Comparison of ENCODE assay signal across 32 cellular contexts in genomic region chr20:19495905-19496703, GRCh38.
A peak's percentile ranks its signal among the peaks of the same experiment; 100 is the strongest.
DNase-seq lines count a peak whose midpoint lies in the region; ATAC-seq, FAIRE-seq and TF ChIP-seq lines count a peak whose summit lies in the region.
"Had no signal": no experiment of that assay in that cellular context is flagged by ENCODE, and none has a peak within 500 bp of the region (broad histone marks: within the 10 kb centered on the region; RNA-seq: fewer than 3 reads in every experiment).

No MANE protein-coding gene starts in this region.

- no peaks in the 10 kb centered on the region for H3K36me3 Mint-ChIP-seq in activated CD8-positive, alpha-beta T cell treated with anti-CD3 and anti-CD28 coated beads for 36 hours (ENCODE audit: low read depth)
- H3K36me3 Mint-ChIP-seq: activated CD8-positive, alpha-beta memory T cell treated with anti-CD3 and anti-CD28 coated beads, Interleukin-2, amount 10 ng/mL, durations not matched to agents 7 days and 5 days; activated naive CD4-positive, alpha-beta T cell treated with anti-CD3 and anti-CD28 coated beads, Interleukin-2, amount 50 U/mL, for 72 hours; brain; natural killer cell; T-cell had no signal

- no peaks in the 10 kb centered on the region for H3K9me3 Mint-ChIP-seq in activated CD8-positive, alpha-beta T cell treated with anti-CD3 and anti-CD28 coated beads for 36 hours
- H3K9me3 Mint-ChIP-seq: activated CD4-positive, alpha-beta T cell treated with anti-CD3 and anti-CD28 coated beads, Interleukin-2, amount 10 ng/mL, durations not matched to agents 24 days and 14 days; activated T-helper 1 cell treated with anti-CD3 and anti-CD28 coated beads, Interleukin-12 subunit alpha, Interleukin-12 subunit beta, Interleukin-2, Interleukin-4 antibody, amounts not matched to agents 30 ng/mL and 10 ng/mL and 1 ng/mL, durations not matched to agents 14 hours and 24 hours and 36 hours; CD4-positive, alpha-beta T cell; endodermal cell; natural killer cell; T-cell had no signal

- no peak for FAIRE-seq in urothelium cell line (lab: Jason Lieb, UNC)
- FAIRE-seq: colon, GM12878 had no signal

- H3K27ac Mint-ChIP-seq in activated CD8-positive, alpha-beta T cell treated with anti-CD3 and anti-CD28 coated beads for 36 hours: no peak overlapping the region
- H3K27ac Mint-ChIP-seq: activated CD4-positive, alpha-beta T cell treated with anti-CD3 and anti-CD28 coated beads, Interleukin-2, amount 10 ng/mL, durations not matched to agents 24 days and 14 days; activated CD8-positive, alpha-beta memory T cell treated with anti-CD3 and anti-CD28 coated beads, Interleukin-2, amount 10 ng/mL, durations not matched to agents 7 days and 5 days; activated naive CD4-positive, alpha-beta T cell treated with anti-CD3 and anti-CD28 coated beads, Interleukin-2, amount 50 U/mL, for 72 hours; activated T-helper 1 cell treated with anti-CD3 and anti-CD28 coated beads, Interleukin-12 subunit alpha, Interleukin-12 subunit beta, Interleukin-2, Interleukin-4 antibody, amounts not matched to agents 30 ng/mL and 10 ng/mL and 1 ng/mL, durations not matched to agents 14 hours and 24 hours and 36 hours; brain; CD4-positive, alpha-beta T cell; endodermal cell; natural killer cell; T-cell had no signal

- H3K4me1 ChIP-seq in BE2C: no peaks in the 10 kb centered on the region
- H3K4me1 ChIP-seq: upper lobe of right lung had no signal

- DNase-seq in AG20443 (ENCODE audit: low spot score) (peak; percentile 60), HS-27A (ENCODE audit: low read depth) (peak; percentile 49), choroid plexus epithelial cell (ENCODE audit: low read depth) (peak; percentile 2), posterior vena cava (ENCODE audit: low spot score) (peak; percentile 88), BE2C (no peak), urothelium cell line (ENCODE audit: low spot score) (no peak)
- no peak for DNase-seq in activated T-cell treated with anti-CD3 and anti-CD28 coated beads, Interleukin-2, amount 50 U/mL, for 1 hour
- no peak for DNase-seq in activated CD8-positive, alpha-beta T cell treated with anti-CD3 and anti-CD28 coated beads for 36 hours
- DNase-seq: activated CD4-positive, alpha-beta T cell treated with anti-CD3 and anti-CD28 coated beads, Interleukin-2, amount 10 ng/mL, durations not matched to agents 24 days and 14 days; activated CD8-positive, alpha-beta memory T cell treated with anti-CD3 and anti-CD28 coated beads, Interleukin-2, amount 10 ng/mL, durations not matched to agents 7 days and 5 days; CD4-positive, alpha-beta T cell; DMS 273 treated with DMSO at 0.1 percent for 48 hours; endodermal cell; left colon; mesendoderm; natural killer cell; NCI-H1105; NCI-H2029; NCI-H226; NCI-H774; ovary; Right ventricle myocardium superior; stimulated activated CD4-positive, alpha-beta T cell treated with anti-CD3 and anti-CD28 coated beads, Interleukin-15, amount 100 ng/mL, for 24 hours; stimulated activated CD8-positive, alpha-beta memory T cell treated with anti-CD3 and anti-CD28 coated beads, Interleukin-4, amount 100 ng/mL, for 48 hours; T-cell; upper lobe of right lung had no signal

- no peaks in the 10 kb centered on the region for H3K27me3 Mint-ChIP-seq in activated CD8-positive, alpha-beta T cell treated with anti-CD3 and anti-CD28 coated beads for 36 hours
- H3K27me3 Mint-ChIP-seq: activated CD4-positive, alpha-beta T cell treated with anti-CD3 and anti-CD28 coated beads, Interleukin-2, amount 10 ng/mL, durations not matched to agents 24 days and 14 days; activated CD8-positive, alpha-beta memory T cell treated with anti-CD3 and anti-CD28 coated beads, Interleukin-2, amount 10 ng/mL, durations not matched to agents 7 days and 5 days; CD4-positive, alpha-beta T cell; T-cell had no signal

- no peaks in the 10 kb centered on the region; the same call in 1 of the 2 replicates for H3K27me3 ChIP-seq in BE2C
- H3K27me3 ChIP-seq: ovary, upper lobe of right lung had no signal

- H3K4me1 Mint-ChIP-seq in activated CD8-positive, alpha-beta T cell treated with anti-CD3 and anti-CD28 coated beads for 36 hours (ENCODE audit: low read depth): no peaks in the 10 kb centered on the region
- H3K4me1 Mint-ChIP-seq: activated CD4-positive, alpha-beta T cell treated with anti-CD3 and anti-CD28 coated beads, Interleukin-2, amount 10 ng/mL, durations not matched to agents 24 days and 14 days; endodermal cell; natural killer cell had no signal

- H3K4me3 ChIP-seq in choroid plexus epithelial cell (ENCODE audit: low read depth, low read length) (no peak overlapping the region), BE2C (ENCODE audit: low read depth, low read length) (no peak overlapping the region)
- H3K4me3 ChIP-seq: GM12878, ovary, upper lobe of right lung had no signal

- ATAC-seq in activated CD8-positive, alpha-beta T cell treated with anti-CD3 and anti-CD28 coated beads for 36 hours: no peak
- ATAC-seq: activated CD8-positive, alpha-beta memory T cell treated with anti-CD3 and anti-CD28 coated beads, Interleukin-2, amount 10 ng/mL, durations not matched to agents 7 days and 5 days; activated naive CD4-positive, alpha-beta T cell treated with anti-CD3 and anti-CD28 coated beads, Interleukin-2, amount 50 U/mL, for 72 hours; GM12878; left colon; natural killer cell; right cardiac atrium; T-cell; upper lobe of right lung had no signal

- H3K9me3 ChIP-seq in BE2C: no peaks in the 10 kb centered on the region
- H3K9me3 ChIP-seq: ovary, upper lobe of right lung had no signal

- POLR2A ChIA-PET in activated CD8-positive, alpha-beta T cell treated with anti-CD3 and anti-CD28 coated beads for 36 hours (lab: Charles Lee): no interaction called here

- no peak overlapping the region for H3K4me3 Mint-ChIP-seq in activated CD8-positive, alpha-beta T cell treated with anti-CD3 and anti-CD28 coated beads for 36 hours
- H3K4me3 Mint-ChIP-seq: activated CD4-positive, alpha-beta T cell treated with anti-CD3 and anti-CD28 coated beads, Interleukin-2, amount 10 ng/mL, durations not matched to agents 24 days and 14 days; activated CD8-positive, alpha-beta memory T cell treated with anti-CD3 and anti-CD28 coated beads, Interleukin-2, amount 10 ng/mL, durations not matched to agents 7 days and 5 days; activated T-helper 1 cell treated with anti-CD3 and anti-CD28 coated beads, Interleukin-12 subunit alpha, Interleukin-12 subunit beta, Interleukin-2, Interleukin-4 antibody, amounts not matched to agents 30 ng/mL and 10 ng/mL and 1 ng/mL, durations not matched to agents 14 hours and 24 hours and 36 hours; brain; CD4-positive, alpha-beta T cell; endodermal cell; natural killer cell; T-cell had no signal

- intact Hi-C loops in posterior vena cava (cut with DNase I): no loop called here
- intact Hi-C loops in activated CD8-positive, alpha-beta T cell treated with anti-CD3 and anti-CD28 coated beads for 36 hours (cut with micrococcal nuclease): no loop called here

- H3K36me3 ChIP-seq in BE2C: no peaks in the 10 kb centered on the region
- H3K36me3 ChIP-seq: ovary, upper lobe of right lung had no signal

- TF ChIP-seq CTCF in choroid plexus epithelial cell (conservative IDR thresholded peaks at IDR 0.05; ENCODE audit: low read depth, low read length): no peak
- no peak for TF ChIP-seq CTCF in BE2C (IDR thresholded peaks at IDR 0.05; ENCODE audit: low read depth, low read length)
- no peak for TF ChIP-seq CTCF in activated CD8-positive, alpha-beta T cell treated with anti-CD3 and anti-CD28 coated beads for 36 hours (IDR thresholded peaks at IDR 0.05)

- CTCF ChIA-PET in activated CD8-positive, alpha-beta T cell treated with anti-CD3 and anti-CD28 coated beads for 36 hours (lab: Charles Lee): no interaction called here

Comparison
In these comparisons a context has a peak if more than half of its experiments do, and no peak if none do; other contexts are left out.
1. DNase-seq: peak in AG20443 (single experiment), HS-27A (single experiment), choroid plexus epithelial cell (single experiment) and posterior vena cava (single experiment); none in BE2C (single experiment), activated T-cell treated with anti-CD3 and anti-CD28 coated beads, Interleukin-2, amount 50 U/mL, for 1 hour (single experiment), activated CD8-positive, alpha-beta T cell treated with anti-CD3 and anti-CD28 coated beads for 36 hours (single experiment) and urothelium cell line (single experiment).